ENCODE assay signal across 14 cellular contexts in genomic region chr17:12431188-12431587, GRCh38.
A peak's percentile ranks its signal among the peaks of the same experiment; 100 is the strongest.
DNase-seq lines count a peak whose midpoint lies in the region; ATAC-seq and TF ChIP-seq lines count a peak whose summit lies in the region.
"Had no signal": no experiment of that assay in that cellular context is flagged by ENCODE, and none has a peak within 500 bp of the region (broad histone marks: within the 10 kb centered on the region; RNA-seq: fewer than 3 reads in every experiment).

No MANE protein-coding gene starts in this region.

- H3K27ac ChIP-seq in foreskin keratinocyte (no peak overlapping the region), aorta (ENCODE audit: low read depth in 1 of 2, low read length in 2 of 2) (no peak overlapping the region)
- H3K27ac ChIP-seq: thoracic aorta had no signal

- H3K4me3 ChIP-seq in aorta (ENCODE audit: low read length in 2 of 2) = no peak overlapping the region
- H3K4me3 ChIP-seq: thoracic aorta had no signal

- in situ Hi-C loops in GM13976 (cut with MboI; ENCODE audit: low sequenced_read_pairs, unreplicated experiment) = loop anchor here (25.0 kb wide), 1 partner anchor 581 kb away; the partner anchor contains the start of gene ELAC2

- no peaks in the 10 kb centered on the region for H3K4me1 ChIP-seq in foreskin keratinocyte
- no peaks in the 10 kb centered on the region for H3K4me1 ChIP-seq in aorta (ENCODE audit: control insufficient read depth in 1 of 2, insufficient read depth in 2 of 2, low read length in 2 of 2)

- DNase-seq in GM13976 (ENCODE audit: low spot score) = peak; percentile 67
- no peak for DNase-seq in foreskin keratinocyte
- no peak for DNase-seq in amygdala (lab: John Stamatoyannopoulos, UW)
- no peak for DNase-seq in activated gamma-delta T cell (lab: John Stamatoyannopoulos, UW)
- DNase-seq in aorta = no peak
- DNase-seq: activated CD4-positive, alpha-beta memory T cell treated with anti-CD3 and anti-CD28 coated beads, Interleukin-2, amount 10 ng/mL, durations not matched to agents 7 days and 5 days; dermis blood vessel endothelial cell; GDM1; retina; T-helper 17 cell had no signal

- 89 to 96% methylated on average over 4 of the region's 4 CpGs for WGBS in aorta, 2 donors

- intact Hi-C loops in aorta (cut with DNase I) = no loop called here

- no peaks in the 10 kb centered on the region for H3K36me3 ChIP-seq in aorta (ENCODE audit: control insufficient read depth in 1 of 2, insufficient read depth in 2 of 2, low read length in 1 of 2)
- H3K36me3 ChIP-seq: thoracic aorta had no signal

- TF ChIP-seq CTCF in GM13976 (IDR thresholded peaks at IDR 0.05; ENCODE audit: borderline replicate concordance, control extremely low read depth, extremely low read depth, insufficient read depth, missing control alignments) = no peak
- no peak for TF ChIP-seq CTCF in foreskin keratinocyte (conservative IDR thresholded peaks at IDR 0.05)

- no peaks in the 10 kb centered on the region for H3K9me3 ChIP-seq in aorta (ENCODE audit: control insufficient read depth, low read length)
- H3K9me3 ChIP-seq: thoracic aorta had no signal

- ATAC-seq in GM19438 (IDR thresholded peaks at IDR 0.05; ENCODE audit: low read depth, unreplicated experiment) = peak; percentile 77
- ATAC-seq in HG02840 (IDR thresholded peaks at IDR 0.05; ENCODE audit: low FRiP score, unreplicated experiment) = peak; percentile 86
- peak; percentile 83 for ATAC-seq in HG03460 (IDR thresholded peaks at IDR 0.05; ENCODE audit: unreplicated experiment)
- no peak for ATAC-seq in foreskin keratinocyte
- no peak for ATAC-seq in aorta (ENCODE audit: low FRiP score)
- ATAC-seq: T-helper 17 cell had no signal

- H3K27me3 ChIP-seq in foreskin keratinocyte (no peaks in the 10 kb centered on the region), aorta (ENCODE audit: control insufficient read depth in 1 of 2, insufficient read depth in 2 of 2, low read length in 1 of 2) (no peaks in the 10 kb centered on the region)

Comparison
In these comparisons a context has a peak if more than half of its experiments do, and no peak if none do; other contexts are left out.
1. ATAC-seq: peak in GM19438 (single experiment), HG02840 (single experiment) and HG03460 (single experiment); none in foreskin keratinocyte (single experiment) and aorta (single experiment).